ENCODE assay signal across 21 cellular contexts in genomic region chr17:73201215-73202069, GRCh38. TPM values are rescaled to one million over a fixed set of nuclear protein-coding genes. Genes with fewer than 3 reads are reported as not detected.
DNase-seq lines count a peak whose midpoint lies in the region; ATAC-seq and TF ChIP-seq lines count a peak whose summit lies in the region.
"Had no signal": no experiment of that assay in that cellular context is flagged by ENCODE, and none has a peak within 500 bp of the region (broad histone marks: within the 10 kb centered on the region; RNA-seq: fewer than 3 reads in every experiment).

No MANE protein-coding gene starts in this region.

- 91% methylated on average over 14 of the region's 19 CpGs for WGBS in mammary epithelial cell (ENCODE audit: low coverage, missing lambda C conversion rate)

- H3K27ac Mint-ChIP-seq in CD8-positive, alpha-beta T cell: peak overlapping the region; percentile 27
- H3K27ac Mint-ChIP-seq: activated naive CD8-positive, alpha-beta T cell treated with anti-CD3 and anti-CD28 coated beads, Interleukin-2, amount 10 ng/mL, durations not matched to agents 7 days and 5 days had no signal

- CTCF ChIA-PET in CD8-positive, alpha-beta T cell (lab: Charles Lee): interaction anchor here (1.0 to 3.9 kb wide), 3 partner anchors 10 to 30 kb away, joined by 3 to 15 read pairs (median 4); no protein-coding TSS in a partner anchor
- CTCF ChIA-PET in mammary epithelial cell (lab: Charles Lee; ENCODE audit: low non-redundant PET): interaction anchor here (0.7 kb wide), 1 partner anchor 474 kb away, joined by 3 read pairs; no protein-coding TSS in a partner anchor

- no peaks in the 10 kb centered on the region for H3K9me3 ChIP-seq in CD8-positive, alpha-beta T cell (ENCODE audit: low read length)
- no peaks in the 10 kb centered on the region for H3K9me3 ChIP-seq in mammary epithelial cell (replicated peaks; ENCODE audit: insufficient read depth, low read length)
- H3K9me3 ChIP-seq: BLaER1, tibial artery had no signal

- TF ChIP-seq CTCF in CD8-positive, alpha-beta T cell (IDR thresholded peaks at IDR 0.05): no peak
- TF ChIP-seq CTCF in mammary epithelial cell (conservative IDR thresholded peaks at IDR 0.05 in 1 of 2, IDR thresholded peaks at IDR 0.05 in 1 of 2; ENCODE audit: extremely low read depth in 1 of 2, insufficient read depth in 1 of 2, low read depth in 1 of 2, low read length in 2 of 2): no peak

- H3K79me2 ChIP-seq in mammary epithelial cell (ENCODE audit: insufficient read depth, low read length): peaks cover 17% of the 10 kb centered on the region

- H3K27me3 Mint-ChIP-seq in CD8-positive, alpha-beta T cell (ENCODE audit: low read depth): no peaks in the 10 kb centered on the region
- H3K27me3 Mint-ChIP-seq: activated naive CD8-positive, alpha-beta T cell treated with anti-CD3 and anti-CD28 coated beads, Interleukin-2, amount 10 ng/mL, durations not matched to agents 7 days and 5 days; central memory CD8-positive, alpha-beta T cell had no signal

- in situ Hi-C loops in mammary epithelial cell (cut with MboI; ENCODE audit: low sequenced_read_pairs in 2 of 2): no loop called here

- H3K9ac ChIP-seq in mammary epithelial cell (ENCODE audit: insufficient read depth, low read length): no peak overlapping the region
- H3K9ac ChIP-seq: BLaER1, neural progenitor cell had no signal

- H3K4me1 ChIP-seq in CD8-positive, alpha-beta T cell (ENCODE audit: insufficient read depth, low read length): peaks cover 29% of the 10 kb centered on the region
- H3K4me1 ChIP-seq in mammary epithelial cell (ENCODE audit: insufficient read depth, low read length): no peaks in the 10 kb centered on the region
- H3K4me1 ChIP-seq: BLaER1, neural progenitor cell, tibial artery had no signal

- no peak overlapping the region for H2AFZ ChIP-seq in mammary epithelial cell (ENCODE audit: low read depth, low read length)
- H2AFZ ChIP-seq: neural progenitor cell had no signal

- POLR2A ChIA-PET in CD8-positive, alpha-beta T cell (lab: Charles Lee): interaction anchor here (1.0 kb wide), 1 partner anchor 31 kb away, joined by 3 read pairs; a partner anchor contains a TSS

- peaks cover 39% of the 10 kb centered on the region for H3K4me1 Mint-ChIP-seq in CD8-positive, alpha-beta T cell (ENCODE audit: low read depth)
- H3K4me1 Mint-ChIP-seq: neural progenitor cell had no signal

- H3K27ac ChIP-seq in CD8-positive, alpha-beta T cell (ENCODE audit: low read depth, low read length): no peak overlapping the region
- H3K27ac ChIP-seq in mammary epithelial cell (ENCODE audit: insufficient read depth, low read depth, low read length): no peak overlapping the region
- H3K27ac ChIP-seq: BLaER1, neural progenitor cell, tibial artery had no signal

- H3K4me3 ChIP-seq in CD8-positive, alpha-beta T cell (ENCODE audit: low read depth, low read length): no peak overlapping the region
- no peak overlapping the region for H3K4me3 ChIP-seq in mammary epithelial cell (replicated peaks in 1 of 3; ENCODE audit: insufficient read depth in 1 of 3, low read depth in 2 of 3, low read length in 3 of 3)
- H3K4me3 ChIP-seq: BLaER1, neural progenitor cell, tibial artery had no signal

- no peaks in the 10 kb centered on the region for H3K27me3 ChIP-seq in CD8-positive, alpha-beta T cell (ENCODE audit: insufficient read depth, low read length)
- H3K27me3 ChIP-seq in mammary epithelial cell (ENCODE audit: insufficient read depth, low read length): no peaks in the 10 kb centered on the region
- H3K27me3 ChIP-seq: BLaER1, neural progenitor cell, tibial artery had no signal

- H3K36me3 ChIP-seq in CD8-positive, alpha-beta T cell (ENCODE audit: insufficient read depth, low read length): peaks cover 66% of the 10 kb centered on the region
- H3K36me3 ChIP-seq in mammary epithelial cell (ENCODE audit: insufficient read depth, low read length): peaks cover 61% of the 10 kb centered on the region

- ATAC-seq in CD8-positive, alpha-beta T cell: no peak
- ATAC-seq in GM19467 (IDR thresholded peaks at IDR 0.05; ENCODE audit: unreplicated experiment) (no peak), HG02970 (IDR thresholded peaks at IDR 0.05; ENCODE audit: low FRiP score, unreplicated experiment) (no peak), HG03432 (IDR thresholded peaks at IDR 0.05; ENCODE audit: unreplicated experiment) (no peak)
- ATAC-seq: Panc1 had no signal

- no peak overlapping the region for H3K4me3 Mint-ChIP-seq in CD8-positive, alpha-beta T cell
- H3K4me3 Mint-ChIP-seq: activated naive CD8-positive, alpha-beta T cell treated with anti-CD3 and anti-CD28 coated beads, Interleukin-2, amount 10 ng/mL, durations not matched to agents 7 days and 5 days; central memory CD8-positive, alpha-beta T cell; neural progenitor cell had no signal

- dilution Hi-C loops in mammary epithelial cell (cut with HindIII; ENCODE audit: low sequenced_read_pairs): no loop called here

- BruUV-seq in mammary epithelial cell (replicated peaks; lab: Mats Ljungman, UMichigan): TSS peak; percentile 17

- H4K20me1 ChIP-seq in mammary epithelial cell (ENCODE audit: insufficient read depth, low read length): no peaks in the 10 kb centered on the region

- H3K36me3 Mint-ChIP-seq in CD8-positive, alpha-beta T cell: peaks cover 95% of the 10 kb centered on the region

- no peaks in the 10 kb centered on the region for H3K9me3 Mint-ChIP-seq in CD8-positive, alpha-beta T cell
- H3K9me3 Mint-ChIP-seq: activated naive CD8-positive, alpha-beta T cell treated with anti-CD3 and anti-CD28 coated beads, Interleukin-2, amount 10 ng/mL, durations not matched to agents 7 days and 5 days; central memory CD8-positive, alpha-beta T cell; neural progenitor cell had no signal

- DNase-seq in CD8-positive, alpha-beta T cell: no peak
- DNase-seq in HuH-7.5 (ENCODE audit: low spot score) (peak; percentile 64), mammary epithelial cell (no peak), mesenteric fat pad (ENCODE audit: low spot score) (peak; percentile 69), cortex of kidney (lab: John Stamatoyannopoulos, UW) (no peak)
- DNase-seq: activated CD4-positive, CD25-positive, alpha-beta regulatory T cell; activated naive CD8-positive, alpha-beta T cell treated with anti-CD3 and anti-CD28 coated beads, Interleukin-2, amount 10 ng/mL, durations not matched to agents 7 days and 5 days; foreskin melanocyte; GOT3; NCI-H774; stimulated activated CD4-positive, alpha-beta T cell treated with anti-CD3 and anti-CD28 coated beads, Interleukin-4, amount 100 ng/mL, for 1 hour; stimulated activated CD8-positive, alpha-beta memory T cell treated with anti-CD3 and anti-CD28 coated beads, Interleukin-4, amount 100 ng/mL, for 48 hours had no signal

- intact Hi-C loops in CD8-positive, alpha-beta T cell (cut with DNase I, micrococcal nuclease): no loop called here
- intact Hi-C loops in mammary epithelial cell (cut with micrococcal nuclease): no loop called here

- H3K4me2 ChIP-seq in mammary epithelial cell (ENCODE audit: insufficient read depth, low read depth, low read length): no peak overlapping the region
- H3K4me2 ChIP-seq: BLaER1, neural progenitor cell had no signal

RNA-seq across cellular contexts. Expression of gene COG1, which starts 8.6 kb away (rescaled TPM):
- total RNA-seq in CD8-positive, alpha-beta T cell: 10 to 100 TPM; 91.3 to 95.6 TPM
- total RNA-seq in mammary epithelial cell: 10 to 100 TPM; 23.3 to 35.2 TPM
- polyA plus RNA-seq in mammary epithelial cell: 12.8 TPM
- polyA minus RNA-seq in mammary epithelial cell: 19.9 TPM
- total RNA-seq in mesenteric fat pad: 34.8 TPM

RNA-seq across cellular contexts. Expression of gene SSTR2, which starts 36.6 kb away (rescaled TPM):
- not detected for total RNA-seq in CD8-positive, alpha-beta T cell
- not detected for total RNA-seq in mammary epithelial cell
- not detected for polyA plus RNA-seq in mammary epithelial cell
- polyA minus RNA-seq in mammary epithelial cell: not detected
- 5.7 TPM for total RNA-seq in mesenteric fat pad
- total RNA-seq: activated naive CD8-positive, alpha-beta T cell treated with anti-CD3 and anti-CD28 coated beads, Interleukin-2, amount 10 ng/mL, durations not matched to agents 7 days and 5 days; lung microvascular endothelial cell had no signal

Comparison
In these comparisons a context has a peak if more than half of its experiments do, and no peak if none do; other contexts are left out.
1. DNase-seq: peak in HuH-7.5 (single experiment) and mesenteric fat pad (single experiment); none in CD8-positive, alpha-beta T cell (0 of 7), mammary epithelial cell (single experiment) and cortex of kidney (single experiment).